Comparison of ENCODE assay signal across 19 cellular contexts in genomic region chr9:123796618-123797484, GRCh38.
A peak's percentile ranks its signal among the peaks of the same experiment; 100 is the strongest.
DNase-seq lines count a peak whose midpoint lies in the region; ATAC-seq and TF ChIP-seq lines count a peak whose summit lies in the region.
"Had no signal": no experiment of that assay in that cellular context is flagged by ENCODE, and none has a peak within 500 bp of the region (broad histone marks: within the 10 kb centered on the region; RNA-seq: fewer than 3 reads in every experiment).

No MANE protein-coding gene starts in this region.

- H3K9me3 ChIP-seq in endocrine pancreas (ENCODE audit: control insufficient read depth, low read length) (no peaks in the 10 kb centered on the region), osteoblast (ENCODE audit: low read depth, low read length) (no peaks in the 10 kb centered on the region)
- H3K9me3 ChIP-seq: body of pancreas, stomach had no signal

- intact Hi-C loops in left ventricle myocardium superior (cut with micrococcal nuclease): no loop called here

- H3K27ac Mint-ChIP-seq in activated T-cell treated with anti-CD3 and anti-CD28 coated beads, Interleukin-2, amount 50 U/mL, for 24 hours: no peak overlapping the region
- H3K27ac Mint-ChIP-seq: T-helper 1 cell treated with Interleukin-12 subunit alpha and Interleukin-12 subunit beta and Interleukin-4 antibody, amounts not matched to agents 30 μg/mL and 1 μg/mL, for 36 hours had no signal

- H3K27me3 Mint-ChIP-seq in activated T-cell treated with anti-CD3 and anti-CD28 coated beads, Interleukin-2, amount 50 U/mL, for 24 hours: no peaks in the 10 kb centered on the region

- peaks cover 7% of the 10 kb centered on the region for H3K36me3 Mint-ChIP-seq in activated T-cell treated with anti-CD3 and anti-CD28 coated beads, Interleukin-2, amount 50 U/mL, for 24 hours (ENCODE audit: low read depth)

- H3K36me3 ChIP-seq in endocrine pancreas (ENCODE audit: control insufficient read depth, insufficient read depth, low read length) (no peaks in the 10 kb centered on the region), osteoblast (ENCODE audit: insufficient read depth, low read length) (no peaks in the 10 kb centered on the region)
- H3K36me3 ChIP-seq: stomach had no signal

- ATAC-seq in left ventricle myocardium superior: no peak
- ATAC-seq: body of pancreas, HCT116, K562 had no signal

- no peaks in the 10 kb centered on the region for H3K27me3 ChIP-seq in endocrine pancreas (ENCODE audit: control insufficient read depth, insufficient read depth, low read length)
- no peaks in the 10 kb centered on the region for H3K27me3 ChIP-seq in osteoblast (ENCODE audit: insufficient read depth, low read length)
- H3K27me3 ChIP-seq: body of pancreas, dorsolateral prefrontal cortex, stomach had no signal

- H3K9me3 Mint-ChIP-seq in activated T-cell treated with anti-CD3 and anti-CD28 coated beads, Interleukin-2, amount 50 U/mL, for 24 hours: no peaks in the 10 kb centered on the region
- H3K9me3 Mint-ChIP-seq: T-helper 1 cell treated with Interleukin-12 subunit alpha and Interleukin-12 subunit beta and Interleukin-4 antibody, amounts not matched to agents 30 μg/mL and 1 μg/mL, for 36 hours had no signal

- no peaks in the 10 kb centered on the region for H3K4me1 ChIP-seq in endocrine pancreas (ENCODE audit: control insufficient read depth, insufficient read depth, low read length)
- no peaks in the 10 kb centered on the region for H3K4me1 ChIP-seq in osteoblast (ENCODE audit: insufficient read depth, low read length)
- H3K4me1 ChIP-seq: stomach had no signal

- TF ChIP-seq CTCF in osteoblast (IDR thresholded peaks at IDR 0.05; ENCODE audit: extremely low read depth, low read depth, low read length): no peak

- no peak for DNase-seq in activated T-cell treated with anti-CD3 and anti-CD28 coated beads, Interleukin-2, amount 50 U/mL, for 24 hours
- DNase-seq in activated T-cell treated with anti-CD3 and anti-CD28 coated beads for 4 hours (no peak), NCI-H82 (lab: John Stamatoyannopoulos, UW) (peak; percentile 46), osteoblast (ENCODE audit: insufficient read length, low spot score, missing footprints) (no peak), left ventricle myocardium superior (no peak), NCI-H1694 (lab: John Stamatoyannopoulos, UW) (no peak)
- no peak for DNase-seq in activated effector memory CD4-positive, alpha-beta T cell treated with Interleukin-2 at 50 U/mL for 16 hours
- DNase-seq: activated CD4-positive, alpha-beta T cell treated with anti-CD3 and anti-CD28 coated beads for 4 hours; body of pancreas; Calu3; dorsolateral prefrontal cortex; NCI-H1436; NCI-H524; small intestine; stomach had no signal

- H3K4me1 Mint-ChIP-seq in activated T-cell treated with anti-CD3 and anti-CD28 coated beads, Interleukin-2, amount 50 U/mL, for 24 hours (ENCODE audit: low read depth): peaks cover 16% of the 10 kb centered on the region

- peak overlapping the region; percentile 4 for H3K4me3 Mint-ChIP-seq in activated T-cell treated with anti-CD3 and anti-CD28 coated beads, Interleukin-2, amount 50 U/mL, for 24 hours
- H3K4me3 Mint-ChIP-seq: T-helper 1 cell treated with Interleukin-12 subunit alpha and Interleukin-12 subunit beta and Interleukin-4 antibody, amounts not matched to agents 30 μg/mL and 1 μg/mL, for 36 hours had no signal

- no peaks in the 10 kb centered on the region for H3K79me2 ChIP-seq in osteoblast (ENCODE audit: insufficient read depth, low read length)

- peak overlapping the region; percentile 77 for H3K4me2 ChIP-seq in osteoblast (ENCODE audit: insufficient read depth, low read length)

- H3K4me3 ChIP-seq in endocrine pancreas (ENCODE audit: control insufficient read depth, insufficient read depth, low read length): peak overlapping the region; percentile 56
- H3K4me3 ChIP-seq in osteoblast (ENCODE audit: insufficient read depth, low read length): peak overlapping the region; percentile 53
- H3K4me3 ChIP-seq: body of pancreas, K562, stomach had no signal

- H4K20me1 ChIP-seq in osteoblast (ENCODE audit: insufficient read depth, low read length): no peaks in the 10 kb centered on the region

- H2AFZ ChIP-seq in osteoblast (ENCODE audit: low read length): peak overlapping the region; percentile 56

- no peak overlapping the region for H3K9ac ChIP-seq in endocrine pancreas (ENCODE audit: control insufficient read depth, insufficient read depth, low read length)

- H3K27ac ChIP-seq in osteoblast (ENCODE audit: low read depth, low read length): no peak overlapping the region
- H3K27ac ChIP-seq: body of pancreas, dorsolateral prefrontal cortex, stomach had no signal
